ENCODE assay signal across 19 cellular contexts in the genomic region with DNA sequence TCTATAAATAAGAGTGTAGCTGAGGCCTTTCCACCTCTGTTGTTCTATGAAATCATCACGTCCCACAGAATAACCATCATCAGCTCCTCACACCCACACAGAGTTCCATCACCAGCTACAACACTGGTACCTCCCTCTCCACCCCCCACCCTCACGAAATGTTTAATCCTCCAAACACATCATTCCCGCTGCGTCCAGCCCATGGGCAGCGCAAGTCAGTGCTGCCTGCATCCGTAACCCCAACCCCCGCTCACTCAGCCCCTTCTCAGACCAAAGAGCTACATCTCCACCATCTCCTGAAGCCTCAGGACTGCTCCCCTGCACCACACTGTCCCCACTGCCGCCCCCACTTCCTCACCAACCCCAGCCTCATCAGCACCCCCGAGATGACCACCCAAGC. TPM values are rescaled to one million over a fixed set of nuclear protein-coding genes. Genes with fewer than 3 reads are reported as not detected.
DNase-seq lines count a peak whose midpoint lies in the region; ATAC-seq, FAIRE-seq and TF ChIP-seq lines count a peak whose summit lies in the region.
"Had no signal": no experiment of that assay in that cellular context is flagged by ENCODE, and none has a peak within 500 bp of the region (broad histone marks: within the 10 kb centered on the region; RNA-seq: fewer than 3 reads in every experiment).

No MANE protein-coding gene starts in this region.

- H3K4me3 Mint-ChIP-seq in activated CD4-positive, alpha-beta memory T cell treated with anti-CD3 and anti-CD28 coated beads for 36 hours: peak overlapping the region; percentile 68
- H3K4me3 Mint-ChIP-seq in astrocyte (ENCODE audit: unreplicated experiment): no peak overlapping the region
- H3K4me3 Mint-ChIP-seq: H9; stimulated activated naive B cell treated with anti-CD40 and anti-IgM and Interleukin-4, amounts not matched to agents 10 μg/mL and 1 μg/mL and 100 μg/mL, for 72 hours had no signal

- no peak overlapping the region for H2AFZ ChIP-seq in astrocyte (ENCODE audit: low read depth, low read length)

- peaks cover 44% of the 10 kb centered on the region for H4K20me1 ChIP-seq in astrocyte (ENCODE audit: insufficient read depth, low read length)

- H3K36me3 ChIP-seq in astrocyte (ENCODE audit: insufficient read depth, low read length): no peaks in the 10 kb centered on the region
- H3K36me3 ChIP-seq in H7 (replicated peaks; ENCODE audit: control insufficient read depth, insufficient read depth, low read length): no peaks in the 10 kb centered on the region; the same call in 1 of the 2 replicates

- TF ChIP-seq CTCF in astrocyte (IDR thresholded peaks at IDR 0.05; ENCODE audit: insufficient read depth, low read depth, low read length) (no peak), RWPE1 (conservative IDR thresholded peaks at IDR 0.05; ENCODE audit: low read depth) (no peak)

- H3K27me3 Mint-ChIP-seq in activated CD4-positive, alpha-beta memory T cell treated with anti-CD3 and anti-CD28 coated beads for 36 hours: no peaks in the 10 kb centered on the region
- no peaks in the 10 kb centered on the region for H3K27me3 Mint-ChIP-seq in astrocyte (ENCODE audit: low read depth, unreplicated experiment)

- H3K79me2 ChIP-seq in astrocyte (ENCODE audit: insufficient read depth, low read length): peaks cover 10% of the 10 kb centered on the region

- POLR2A ChIA-PET in activated CD4-positive, alpha-beta memory T cell treated with anti-CD3 and anti-CD28 coated beads for 36 hours (lab: Charles Lee): interaction anchor here (0.8 to 1.6 kb wide), 4 partner anchors 8 to 28 kb away, joined by 3 to 7 read pairs (median 4); no protein-coding TSS in a partner anchor
- POLR2A ChIA-PET in RWPE1 (lab: Yijun Ruan, JAX; ENCODE audit: low non-redundant PET): no interaction called here

- ATAC-seq in left colon: no peak
- ATAC-seq: heart right ventricle; sciatic nerve; stimulated activated naive B cell treated with anti-CD40 and anti-IgM and Interleukin-4, amounts not matched to agents 10 μg/mL and 1 μg/mL and 100 μg/mL, for 72 hours had no signal

- no peak overlapping the region for H3K4me3 ChIP-seq in astrocyte (ENCODE audit: insufficient read depth, low read depth, low read length)
- H3K4me3 ChIP-seq in H7 (ENCODE audit: insufficient read depth, low read depth, low read length): no peak overlapping the region

- no peak for FAIRE-seq in astrocyte (lab: Jason Lieb, UNC)
- FAIRE-seq: bronchial epithelial cell, GM12892, keratinocyte had no signal

- peaks cover 54% of the 10 kb centered on the region for H3K4me1 Mint-ChIP-seq in activated CD4-positive, alpha-beta memory T cell treated with anti-CD3 and anti-CD28 coated beads for 36 hours (ENCODE audit: low read depth)
- peaks cover 23% of the 10 kb centered on the region for H3K4me1 Mint-ChIP-seq in astrocyte (ENCODE audit: low read depth, unreplicated experiment)

- peaks cover 9% of the 10 kb centered on the region for H3K9me3 ChIP-seq in astrocyte (ENCODE audit: insufficient read depth, low read depth, low read length)

- intact Hi-C loops in activated CD4-positive, alpha-beta memory T cell treated with anti-CD3 and anti-CD28 coated beads for 36 hours (cut with micrococcal nuclease): loop anchor here (1.0 to 2.0 kb wide), 3 partner anchors 18 to 96 kb away; a partner anchor contains a TSS
- intact Hi-C loops in left colon (cut with DNase I, micrococcal nuclease): no loop called here

- no peak overlapping the region for H3K9ac ChIP-seq in astrocyte (ENCODE audit: low read length)

- DNase-seq in activated T-cell treated with anti-CD3 and anti-CD28 coated beads for 4 hours (peak; percentile 48), astrocyte (ENCODE audit: low read depth) (no peak), RWPE1 (ENCODE audit: low spot score) (no peak), left colon (no peak), H7 (no peak)
- no peak for DNase-seq in activated T-cell treated with anti-CD3 and anti-CD28 coated beads, Interleukin-2, amount 50 U/mL, for 1 hour
- peak; percentile 60 for DNase-seq in activated CD4-positive, alpha-beta memory T cell treated with anti-CD3 and anti-CD28 coated beads for 36 hours
- peak; percentile 47 for DNase-seq in stimulated activated CD4-positive, alpha-beta T cell treated with anti-CD3 and anti-CD28 coated beads, Interleukin-2, amount 100 ng/mL, for 4 hours (ENCODE audit: low read depth)
- DNase-seq: COR-L47; heart right ventricle; NCI-H1694; occipital lobe; stimulated activated naive B cell treated with anti-CD40 and anti-IgM and Interleukin-4, amounts not matched to agents 10 μg/mL and 1 μg/mL and 100 μg/mL, for 72 hours had no signal

- no peak overlapping the region for H3K4me2 ChIP-seq in astrocyte (ENCODE audit: low read length)

- H3K27ac ChIP-seq in astrocyte (ENCODE audit: low read depth, low read length) (no peak overlapping the region), RWPE1 (no peak overlapping the region)
- H3K27ac ChIP-seq: VCaP had no signal

- H3K9me3 Mint-ChIP-seq in activated CD4-positive, alpha-beta memory T cell treated with anti-CD3 and anti-CD28 coated beads for 36 hours: peaks cover 18% of the 10 kb centered on the region
- peaks cover 3% of the 10 kb centered on the region for H3K9me3 Mint-ChIP-seq in astrocyte (ENCODE audit: unreplicated experiment)

- CTCF ChIA-PET in activated CD4-positive, alpha-beta memory T cell treated with anti-CD3 and anti-CD28 coated beads for 36 hours (lab: Charles Lee): interaction anchor here (1.0 to 2.3 kb wide), 5 partner anchors 11 to 236 kb away, joined by 3 to 17 read pairs (median 6); no protein-coding TSS in a partner anchor
- CTCF ChIA-PET in RWPE1 (lab: Yijun Ruan, JAX): no interaction called here

- H3K27ac Mint-ChIP-seq in activated CD4-positive, alpha-beta memory T cell treated with anti-CD3 and anti-CD28 coated beads for 36 hours: peak overlapping the region; percentile 92
- peak overlapping the region; percentile 63 for H3K27ac Mint-ChIP-seq in astrocyte (ENCODE audit: unreplicated experiment)

- H3K4me1 ChIP-seq in astrocyte (ENCODE audit: insufficient read depth, low read length): peaks cover 10% of the 10 kb centered on the region

- H3K36me3 Mint-ChIP-seq in activated CD4-positive, alpha-beta memory T cell treated with anti-CD3 and anti-CD28 coated beads for 36 hours: peaks cover 17% of the 10 kb centered on the region
- peaks cover 12% of the 10 kb centered on the region for H3K36me3 Mint-ChIP-seq in astrocyte (ENCODE audit: low read depth, unreplicated experiment)

- no peaks in the 10 kb centered on the region for H3K27me3 ChIP-seq in astrocyte (ENCODE audit: insufficient read depth, low read length)
- H3K27me3 ChIP-seq in H7 (ENCODE audit: control insufficient read depth, insufficient read depth, low read length): no peaks in the 10 kb centered on the region
- H3K27me3 ChIP-seq: heart right ventricle had no signal

RNA-seq across cellular contexts. Expression of a gene that starts 19.4 kb away (rescaled TPM):
- total RNA-seq in activated CD4-positive, alpha-beta memory T cell treated with anti-CD3 and anti-CD28 coated beads for 36 hours: 10 to 100 TPM; 52.0 to 52.5 TPM
- total RNA-seq in astrocyte (51.4 and 58.1 TPM in 2 replicates), left colon (10 to 100 TPM; 27.3 to 27.8 TPM)
- total RNA-seq in H7 (2014; rRNA removed; shearing (Covaris generic)): 48.6 and 63.1 TPM in 2 replicates

Comparison
In these comparisons a context has a peak if more than half of its experiments do, and no peak if none do; other contexts are left out.
1. DNase-seq: peak in activated T-cell treated with anti-CD3 and anti-CD28 coated beads for 4 hours (single experiment), activated CD4-positive, alpha-beta memory T cell treated with anti-CD3 and anti-CD28 coated beads for 36 hours (single experiment) and stimulated activated CD4-positive, alpha-beta T cell treated with anti-CD3 and anti-CD28 coated beads, Interleukin-2, amount 100 ng/mL, for 4 hours (single experiment); none in activated T-cell treated with anti-CD3 and anti-CD28 coated beads, Interleukin-2, amount 50 U/mL, for 1 hour (single experiment), astrocyte (single experiment), RWPE1 (single experiment), left colon (0 of 2) and H7 (single experiment).